8 cellular contexts compared by ENCODE assay signal in the genomic region with DNA sequence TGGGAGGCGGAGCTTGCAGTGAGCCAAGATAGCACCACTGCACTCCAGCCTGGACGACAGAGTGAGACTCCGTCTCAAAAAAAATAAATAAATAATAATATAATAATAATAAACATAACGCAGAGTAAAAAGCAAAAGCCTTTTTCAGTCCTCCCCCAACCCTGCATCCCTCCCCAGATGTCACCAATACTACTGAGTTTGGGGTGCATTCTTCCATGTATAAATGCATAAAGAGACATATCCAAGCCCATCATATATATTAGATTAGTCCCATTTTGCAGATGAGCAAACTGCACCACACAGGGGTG. TPM values are rescaled to one million over a fixed set of nuclear protein-coding genes. Genes with fewer than 3 reads are reported as not detected.
DNase-seq lines count a peak whose midpoint lies in the region; ATAC-seq and TF ChIP-seq lines count a peak whose summit lies in the region.

No MANE protein-coding gene starts in this region.

- H3K4me1 ChIP-seq in BE2C (peaks cover 8% of the 10 kb centered on the region), MM.1S (ENCODE audit: low read length) (0 out of 2 replicates have a peak, but pooled peaks cover 2% of the 10 kb centered on the region), aorta (ENCODE audit: control insufficient read depth in 1 of 2, insufficient read depth in 2 of 2, low read length in 2 of 2) (peaks cover 0 to 3% of the 10 kb centered on the region in 2 donors)

- H4K20me1 ChIP-seq in MM.1S (ENCODE audit: insufficient read depth, low read length), result no peaks in the 10 kb centered on the region

- no peak overlapping the region for H3K27ac Mint-ChIP-seq in natural killer cell

- intact Hi-C loops in dorsolateral prefrontal cortex (cut with DNase I) (no loop called here), natural killer cell (cut with micrococcal nuclease) (no loop called here), aorta (cut with DNase I) (no loop called here)

- H3K4me1 Mint-ChIP-seq in natural killer cell, result peaks cover 4 to 27% of the 10 kb centered on the region in 2 donors

- peak overlapping the region; percentile 80 for H3K4me3 Mint-ChIP-seq in natural killer cell

- H3K36me3 ChIP-seq in BE2C, result no peaks in the 10 kb centered on the region
- no peaks in the 10 kb centered on the region for H3K36me3 ChIP-seq in MM.1S (replicated peaks; ENCODE audit: insufficient read depth, low read length)
- H3K36me3 ChIP-seq in aorta (ENCODE audit: control insufficient read depth in 1 of 2, insufficient read depth in 2 of 2, low read length in 1 of 2), result no peaks in the 10 kb centered on the region

- no peaks in the 10 kb centered on the region for H3K79me2 ChIP-seq in MM.1S (ENCODE audit: low read length)

- no peaks in the 10 kb centered on the region for H3K9me3 Mint-ChIP-seq in natural killer cell

- H3K9ac ChIP-seq in MM.1S (ENCODE audit: low read length), result peak overlapping the region; percentile 22; the same call in 1 of the 2 replicates

- ATAC-seq in natural killer cell (no peak), aorta (ENCODE audit: low FRiP score) (no peak)

- peak overlapping the region; percentile 90 for H3K4me2 ChIP-seq in MM.1S (ENCODE audit: low read depth, low read length)

- peak overlapping the region; percentile 61 for H3K4me3 ChIP-seq in BE2C (ENCODE audit: low read depth, low read length)
- peak overlapping the region; percentile 58 for H3K4me3 ChIP-seq in MM.1S (ENCODE audit: low read length)
- peak overlapping the region in 55 of 59 donors; percentile 40 to 72 (median 59) for H3K4me3 ChIP-seq in dorsolateral prefrontal cortex
- peak overlapping the region in 1 of 2 donors; percentile 27 for H3K4me3 ChIP-seq in aorta (ENCODE audit: low read length in 2 of 2)

- peak overlapping the region; percentile 74 for H2AFZ ChIP-seq in MM.1S (ENCODE audit: low read length)

- H3K27me3 Mint-ChIP-seq in natural killer cell (ENCODE audit: low read depth in 2 of 2), result peaks cover 0 to 15% of the 10 kb centered on the region in 2 donors

- no peaks in the 10 kb centered on the region for H3F3A ChIP-seq in MM.1S (ENCODE audit: insufficient read depth, low read length)

- no peak for DNase-seq in BE2C
- DNase-seq in MM.1S, result no peak
- no peak for DNase-seq in dorsolateral prefrontal cortex
- DNase-seq in natural killer cell, result no peak
- no peak for DNase-seq in GDM1 (lab: John Stamatoyannopoulos, UW)
- no peak for DNase-seq in iPS-NIHi11 (ENCODE audit: low spot score)
- no peak for DNase-seq in iPS-NIHi7 (ENCODE audit: extremely low spot score)
- no peak for DNase-seq in aorta

- no peaks in the 10 kb centered on the region for H3K9me3 ChIP-seq in BE2C
- no peaks in the 10 kb centered on the region for H3K9me3 ChIP-seq in MM.1S (replicated peaks; ENCODE audit: insufficient read depth, low read length)
- H3K9me3 ChIP-seq in aorta (ENCODE audit: control insufficient read depth, low read length), result no peaks in the 10 kb centered on the region

- no peaks in the 10 kb centered on the region for H3K36me3 Mint-ChIP-seq in natural killer cell

- TF ChIP-seq CTCF in BE2C (IDR thresholded peaks at IDR 0.05; ENCODE audit: low read depth, low read length), result no peak; the same call in 1 of the 2 replicates
- no peak for TF ChIP-seq CTCF in MM.1S (IDR thresholded peaks at IDR 0.05; ENCODE audit: low read length)
- TF ChIP-seq CTCF in dorsolateral prefrontal cortex (IDR thresholded peaks at IDR 0.05 in 54 of 56, conservative IDR thresholded peaks at IDR 0.05 in 2 of 56; ENCODE audit: low read depth in 1 of 56, partially characterized antibody in 56 of 56), result no peak
- no peak for TF ChIP-seq CTCF in natural killer cell (IDR thresholded peaks at IDR 0.05)

- H3K27ac ChIP-seq in MM.1S (ENCODE audit: low read length) (no peak overlapping the region), dorsolateral prefrontal cortex (peak overlapping the region in 3 of 59 donors; percentile 31 to 50 (median 35)), aorta (ENCODE audit: low read depth in 1 of 2, low read length in 2 of 2) (peak overlapping the region in 1 of 2 donors; percentile 61)

- WGBS in aorta, 2 donors, result 26 to 27% methylated on average over 4 of the region's 4 CpGs

- no peaks in the 10 kb centered on the region for H3K9me2 ChIP-seq in MM.1S (replicated peaks; ENCODE audit: insufficient read depth, low read length)

- H3K27me3 ChIP-seq in BE2C (no peaks in the 10 kb centered on the region), MM.1S (replicated peaks; ENCODE audit: insufficient read depth, low read length) (peaks cover 29% of the 10 kb centered on the region), dorsolateral prefrontal cortex (peaks cover 0 to 5% (median 0%) of the 10 kb centered on the region in 45 donors), aorta (ENCODE audit: control insufficient read depth in 1 of 2, insufficient read depth in 2 of 2, low read length in 1 of 2) (no peaks in the 10 kb centered on the region)

RNA-seq across cellular contexts. Expression of gene ADAMTSL4, which starts 0.9 kb away (rescaled TPM):
- polyA plus RNA-seq in BE2C (2012; ENCODE audit: insufficient read depth, insufficient read length, low read depth), result 2.2 TPM
- total RNA-seq in dorsolateral prefrontal cortex (1 to 10 TPM in 102 of 120 experiments, under 1 TPM in 18; 0.25 to 8.0 (median 1.9) TPM), natural killer cell (1 to 10 TPM; 1.7 to 2.9 (median 2.9) TPM), aorta (10 to 100 TPM; 94.4 to 98.0 TPM)
- polyA plus RNA-seq in aorta, result 10 to 100 TPM in 1 of 2 donors, 1 to 10 TPM in 1; 8.8 to 50.4 TPM

RNA-seq across cellular contexts. Expression of gene MCL1, which starts 31.1 kb away (rescaled TPM):
- 88.9 TPM for polyA plus RNA-seq in BE2C (2012; ENCODE audit: insufficient read depth, insufficient read length, low read depth)
- total RNA-seq in dorsolateral prefrontal cortex (100 to 1,000 TPM in 19 of 120 experiments, 10 to 100 TPM in 101; 43.4 to 130 (median 70.6) TPM), natural killer cell (1,000 to 10,000 TPM in 1 of 3 donors, 100 to 1,000 TPM in 2; 929 to 1,396 (median 938) TPM), aorta (100 to 1,000 TPM; 247 to 533 TPM)
- 100 to 1,000 TPM; 146 to 200 TPM for polyA plus RNA-seq in aorta

RNA-seq across cellular contexts. Expression of gene FALEC, which starts 32.7 kb away (rescaled TPM):
- not detected for polyA plus RNA-seq in BE2C (2012; ENCODE audit: insufficient read depth, insufficient read length, low read depth)
- total RNA-seq in dorsolateral prefrontal cortex, result 1 to 10 TPM in 111 of 120 experiments, under 1 TPM in 1, not detected in 8; 0.99 to 5.8 (median 2.4) TPM
- total RNA-seq in natural killer cell, result not detected
- total RNA-seq in aorta, result under 1 TPM in 1 of 2 donors, not detected in 1; 0.99 TPM
- 1 to 10 TPM in 1 of 2 donors, not detected in 1; 1.1 TPM for polyA plus RNA-seq in aorta

RNA-seq across cellular contexts. Expression of gene ECM1, which starts 40.4 kb away (rescaled TPM):
- 3.9 TPM for polyA plus RNA-seq in BE2C (2012; ENCODE audit: insufficient read depth, insufficient read length, low read depth)
- total RNA-seq in dorsolateral prefrontal cortex (10 to 100 TPM in 117 of 120 experiments, 1 to 10 TPM in 3; 6.8 to 31.3 (median 17.2) TPM), natural killer cell (under 1 TPM in 2 of 3 donors, not detected in 1; 0.42 to 0.43 TPM), aorta (10 to 100 TPM; 26.3 to 57.6 TPM)
- polyA plus RNA-seq in aorta, result 10 to 100 TPM in 1 of 2 donors, 1 to 10 TPM in 1; 8.1 to 32.6 TPM

Comparison
In these comparisons a context has a peak if more than half of its experiments do, and no peak if none do; other contexts are left out.
1. RNA of gene ADAMTSL4, which starts 0.9 kb away (total RNA-seq): 94.4 to 98.0 TPM in aorta; 1.7 to 2.9 TPM in natural killer cell and 0.25 to 8.0 TPM in dorsolateral prefrontal cortex; every median in the first group is over 10 times any median in the second.